Comparison of ENCODE assay signal across 25 cellular contexts in the genomic region with DNA sequence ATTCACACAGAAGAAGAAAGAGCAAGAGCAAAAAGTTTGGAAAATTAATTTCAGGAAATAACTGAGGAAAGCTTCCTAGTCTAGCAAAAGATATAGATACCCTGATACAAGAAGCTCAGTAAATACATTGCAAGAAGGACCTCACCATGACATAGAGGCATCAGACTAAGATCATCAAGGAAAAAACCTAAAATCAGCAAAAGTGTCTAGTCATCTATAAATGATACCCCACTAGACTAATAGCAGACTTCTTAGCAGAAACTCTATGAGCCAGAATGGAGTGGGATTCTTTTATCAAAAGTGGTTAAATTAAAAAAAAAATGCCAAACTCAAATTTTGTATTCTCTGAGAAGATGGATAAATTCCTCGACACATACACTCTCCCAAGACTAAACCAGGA. TPM values are rescaled to one million over a fixed set of nuclear protein-coding genes. Genes with fewer than 3 reads are reported as not detected.
A peak's percentile ranks its signal among the peaks of the same experiment; 100 is the strongest.
DNase-seq lines count a peak whose midpoint lies in the region; ATAC-seq, FAIRE-seq and TF ChIP-seq lines count a peak whose summit lies in the region.
"Had no signal": no experiment of that assay in that cellular context is flagged by ENCODE, and none has a peak within 500 bp of the region (broad histone marks: within the 10 kb centered on the region; RNA-seq: fewer than 3 reads in every experiment).

No MANE protein-coding gene starts in this region.

- FAIRE-seq in HepG2 (lab: Jason Lieb, UNC) (no peak), astrocyte (lab: Jason Lieb, UNC) (peak; percentile 39)
- FAIRE-seq: GM12878, GM12892, GM18507 had no signal

- no peaks in the 10 kb centered on the region for H3K9me3 ChIP-seq in HepG2 (ENCODE audit: low read length)
- H3K9me3 ChIP-seq in right lobe of liver, result no peaks in the 10 kb centered on the region
- no peaks in the 10 kb centered on the region for H3K9me3 ChIP-seq in astrocyte (ENCODE audit: insufficient read depth, low read depth, low read length)
- H3K9me3 ChIP-seq: BE2C had no signal

- WGBS in HepG2 (ENCODE audit: low lambda C conversion rate), result 0% methylated on average over 1 of the region's 1 CpG
- 63% methylated on average over 1 of the region's 1 CpG for WGBS in right lobe of liver (ENCODE audit: insufficient coverage, low coverage, low lambda C conversion rate, missing lambda C conversion rate)

- H3K27me3 Mint-ChIP-seq in astrocyte (ENCODE audit: low read depth, unreplicated experiment), result peaks cover 2% of the 10 kb centered on the region
- H3K27me3 Mint-ChIP-seq: CD4-positive, alpha-beta memory T cell; CD4-positive, CD25-positive, alpha-beta regulatory T cell had no signal

- H4K20me1 ChIP-seq in HepG2 (ENCODE audit: insufficient read depth, low read length) (no peaks in the 10 kb centered on the region), astrocyte (ENCODE audit: insufficient read depth, low read length) (no peaks in the 10 kb centered on the region)
- H4K20me1 ChIP-seq: BLaER1 had no signal

- DNase-seq in HepG2 (ENCODE audit: low spot score) (no peak), right lobe of liver (no peak), astrocyte (ENCODE audit: low read depth) (no peak), NCI-H2081 treated with DMSO at 0.1 percent for 48 hours (lab: John Stamatoyannopoulos, UW) (no peak), kidney glomerular epithelial cell (lab: John Stamatoyannopoulos, UW) (no peak)
- DNase-seq: ACHN; BE2C; C1 segment of cervical spinal cord; CD4-positive, alpha-beta memory T cell; CD4-positive, CD25-positive, alpha-beta regulatory T cell; CD8-positive, alpha-beta memory T cell; COR-L47; DMS 273 treated with DMSO at 0.1 percent for 48 hours; DMS153; DMS53; DMS79; DND-41; EL; GDM1 had no signal

- no peaks in the 10 kb centered on the region for H3K9me3 Mint-ChIP-seq in astrocyte (ENCODE audit: unreplicated experiment)

- intact Hi-C loops in HepG2 (cut with micrococcal nuclease; ENCODE audit: unreplicated experiment), result no loop called here
- intact Hi-C loops in right lobe of liver (cut with DNase I), result no loop called here

- H3K4me3 ChIP-seq in HepG2 (replicated peaks in 1 of 3; ENCODE audit: insufficient read depth in 1 of 3, low read depth in 2 of 3, low read length in 3 of 3) (no peak overlapping the region), right lobe of liver (no peak overlapping the region), astrocyte (ENCODE audit: insufficient read depth, low read depth, low read length) (no peak overlapping the region)
- H3K4me3 ChIP-seq: BLaER1, GM12878 had no signal

- CTCF ChIA-PET in HepG2 (lab: Yijun Ruan, JAX; ENCODE audit: low intra/inter-chr PET ratio, low total read pairs), result no interaction called here

- TF ChIP-seq POLR2A in HepG2 (IDR thresholded peaks at IDR 0.05; ENCODE audit: insufficient read depth in 1 of 2, low read depth in 2 of 2, low read length in 2 of 2), result no peak
- TF ChIP-seq POLR2A in right lobe of liver (IDR thresholded peaks at IDR 0.05), result no peak

- no peak for TF ChIP-seq EP300 in HepG2 (IDR thresholded peaks at IDR 0.05; ENCODE audit: low read depth in 2 of 2, low read length in 2 of 2)
- no peak for TF ChIP-seq EP300 in HepG2 (CRISPR knock-in tag; IDR thresholded peaks at IDR 0.05; ENCODE audit: borderline replicate concordance)

- H3K27me3 ChIP-seq in HepG2 (ENCODE audit: control insufficient read depth in 1 of 2, insufficient read depth in 2 of 2, low read length in 2 of 2) (no peaks in the 10 kb centered on the region), right lobe of liver (no peaks in the 10 kb centered on the region), astrocyte (ENCODE audit: insufficient read depth, low read length) (no peaks in the 10 kb centered on the region)
- H3K27me3 ChIP-seq: BE2C had no signal

- no peak overlapping the region for H2AFZ ChIP-seq in HepG2 (ENCODE audit: low read length)
- no peak overlapping the region for H2AFZ ChIP-seq in astrocyte (ENCODE audit: low read depth, low read length)

- H3K9ac ChIP-seq in HepG2 (ENCODE audit: insufficient read depth, low read depth, low read length) (no peak overlapping the region), astrocyte (ENCODE audit: low read length) (no peak overlapping the region)
- H3K9ac ChIP-seq: BLaER1 had no signal

- BruUV-seq in HepG2 (replicated peaks; lab: Mats Ljungman, UMichigan), result no TSS peak

- H3K27ac ChIP-seq in HepG2 (ENCODE audit: extremely low read length, insufficient read depth, low read length) (no peak overlapping the region), right lobe of liver (no peak overlapping the region), astrocyte (ENCODE audit: low read depth, low read length) (no peak overlapping the region)
- H3K27ac ChIP-seq: 22Rv1, BLaER1 had no signal

- H3K79me2 ChIP-seq in HepG2 (ENCODE audit: insufficient read depth, low read length) (no peaks in the 10 kb centered on the region), astrocyte (ENCODE audit: insufficient read depth, low read length) (no peaks in the 10 kb centered on the region)

- no peak for TF ChIP-seq RAD21 in HepG2 (CRISPR knock-in tag; IDR thresholded peaks at IDR 0.05)

- H3K4me2 ChIP-seq in HepG2 (ENCODE audit: low read depth, low read length), result no peak overlapping the region
- no peak overlapping the region for H3K4me2 ChIP-seq in astrocyte (ENCODE audit: low read length)
- H3K4me2 ChIP-seq: BLaER1 had no signal

- ATAC-seq in HepG2, result no peak
- no peak for ATAC-seq in right lobe of liver
- ATAC-seq: GM12878 had no signal

- no peaks in the 10 kb centered on the region for H3K36me3 Mint-ChIP-seq in astrocyte (ENCODE audit: low read depth, unreplicated experiment)
- H3K36me3 Mint-ChIP-seq: CD14-positive monocyte; CD4-positive, alpha-beta memory T cell; CD4-positive, CD25-positive, alpha-beta regulatory T cell had no signal

- H3K4me1 ChIP-seq in HepG2 (ENCODE audit: insufficient read depth, low read length), result no peaks in the 10 kb centered on the region
- H3K4me1 ChIP-seq in right lobe of liver, result no peaks in the 10 kb centered on the region
- no peaks in the 10 kb centered on the region for H3K4me1 ChIP-seq in astrocyte (ENCODE audit: insufficient read depth, low read length)
- H3K4me1 ChIP-seq: BE2C, BLaER1 had no signal

- no peak for TF ChIP-seq CTCF in HepG2 (CRISPR knock-in tag; IDR thresholded peaks at IDR 0.05)
- no peak for TF ChIP-seq CTCF in right lobe of liver (IDR thresholded peaks at IDR 0.05)
- no peak for TF ChIP-seq CTCF in astrocyte (IDR thresholded peaks at IDR 0.05; ENCODE audit: insufficient read depth, low read depth, low read length)

- H3K36me3 ChIP-seq in HepG2 (replicated peaks in 1 of 2; ENCODE audit: control insufficient read depth in 1 of 2, insufficient read depth in 2 of 2, low read length in 2 of 2), result no peaks in the 10 kb centered on the region
- H3K36me3 ChIP-seq in right lobe of liver, result no peaks in the 10 kb centered on the region
- no peaks in the 10 kb centered on the region for H3K36me3 ChIP-seq in astrocyte (ENCODE audit: insufficient read depth, low read length)
- H3K36me3 ChIP-seq: BE2C, BLaER1 had no signal

- H3K4me3 Mint-ChIP-seq in astrocyte (ENCODE audit: unreplicated experiment), result no peak overlapping the region
- H3K4me3 Mint-ChIP-seq: CD14-positive monocyte; CD4-positive, alpha-beta memory T cell; CD4-positive, CD25-positive, alpha-beta regulatory T cell; CD8-positive, alpha-beta memory T cell had no signal

- POLR2A ChIA-PET in HepG2 (lab: Yijun Ruan, JAX), result no interaction called here

- no peaks in the 10 kb centered on the region for H3K4me1 Mint-ChIP-seq in astrocyte (ENCODE audit: low read depth, unreplicated experiment)
- H3K4me1 Mint-ChIP-seq: CD14-positive monocyte; CD4-positive, alpha-beta memory T cell; CD4-positive, CD25-positive, alpha-beta regulatory T cell; CD8-positive, alpha-beta memory T cell had no signal

- in situ Hi-C loops in HepG2 (cut with HindIII; ENCODE audit: extremely low pct_ligation_motif_present, low pct_unique_long_range_greater_than_20kb), result no loop called here

- H3K27ac Mint-ChIP-seq in astrocyte (ENCODE audit: unreplicated experiment), result no peak overlapping the region
- H3K27ac Mint-ChIP-seq: CD14-positive monocyte; CD4-positive, alpha-beta memory T cell; CD4-positive, CD25-positive, alpha-beta regulatory T cell; CD8-positive, alpha-beta memory T cell had no signal

TF ChIP-seq in HepG2, 621 proteins besides CTCF, POLR2A, EP300 and RAD21:
- TF ChIP-seq ZNF121 (CRISPR knock-in tag; IDR thresholded peaks at IDR 0.05), result no peak
- TF ChIP-seq MAFF (IDR thresholded peaks at IDR 0.05; ENCODE audit: low read depth, low read length), result peak; percentile 13; the same call in 1 of the 2 replicates
- peak in 1 of 2 experiments; percentile 56; a peak in 2 of 4 replicates for TF ChIP-seq MAFK (conservative IDR thresholded peaks at IDR 0.05 in 1 of 2, IDR thresholded peaks at IDR 0.05 in 1 of 2; ENCODE audit: low read length in 2 of 2)

RNA-seq across cellular contexts. Expression of gene APOOL, which starts 10.5 kb away (rescaled TPM):
- total RNA-seq in HepG2 (2016; rRNA removed; fragmentation: Illumina TruSeq; extraction: Trizol) (13.9 and 28.0 TPM in 2 replicates), right lobe of liver (10 to 100 TPM; 14.3 to 25.3 (median 20.0) TPM), astrocyte (15.9 and 18.2 TPM in 2 replicates)
- total RNA-seq in HepG2 (2016; cell fraction: cytosol; rRNA removed; fragmentation: Illumina TruSeq; extraction: Trizol; ENCODE audit: low read depth), result 6.0 and 6.2 TPM in 2 replicates
- 14.5 and 27.0 TPM in 2 replicates for total RNA-seq in HepG2 (2016; cell fraction: insoluble cytoplasmic fraction; rRNA removed; fragmentation: Illumina TruSeq; extraction: Trizol)
- 4.4 and 5.0 TPM in 2 replicates for total RNA-seq in HepG2 (2016; cell fraction: membrane; rRNA removed; fragmentation: Illumina TruSeq; extraction: Trizol)
- total RNA-seq in HepG2 (2016; cell fraction: nucleus; rRNA removed; fragmentation: Illumina TruSeq; extraction: Trizol), result 9.6 and 12.3 TPM in 2 replicates
- polyA plus RNA-seq in HepG2 (2011; rRNA removed), result 5.3 and 7.3 TPM in 2 replicates
- 2.6 and 4.3 TPM in 2 replicates for polyA plus RNA-seq in HepG2 (2011; cell fraction: cytosol; rRNA removed)
- polyA plus RNA-seq in HepG2 (2011; cell fraction: nucleus; rRNA removed), result 2.9 and 3.3 TPM in 2 replicates
- 7.8 and 9.6 TPM in 2 replicates for polyA plus RNA-seq in HepG2 (2012)
- 1.9 and 2.5 TPM in 2 replicates for polyA plus RNA-seq in HepG2 (2016; cell fraction: cytosol; fragmentation: Illumina TruSeq; extraction: Trizol; ENCODE audit: low read depth)
- polyA plus RNA-seq in HepG2 (2016; cell fraction: insoluble cytoplasmic fraction; fragmentation: Illumina TruSeq; extraction: Trizol; ENCODE audit: low read depth), result 18.7 and 22.2 TPM in 2 replicates
- polyA plus RNA-seq in HepG2 (2016; cell fraction: membrane; fragmentation: Illumina TruSeq; extraction: Trizol; ENCODE audit: low read depth), result 2.0 and 2.8 TPM in 2 replicates
- 9.0 and 11.5 TPM in 2 replicates for polyA plus RNA-seq in HepG2 (2016; cell fraction: nucleus; fragmentation: Illumina TruSeq; extraction: Trizol; ENCODE audit: insufficient read depth, low read depth)
- 2.7 and 10.9 TPM in 2 replicates for polyA minus RNA-seq in HepG2 (2011; rRNA and poly(A)+ RNA removed; ENCODE audit: low replicate concordance)
- polyA minus RNA-seq in HepG2 (2011; cell fraction: cytosol; rRNA and poly(A)+ RNA removed), result 5.8 and 8.5 TPM in 2 replicates
- 8.4 and 10.7 TPM in 2 replicates for polyA minus RNA-seq in HepG2 (2011; cell fraction: nucleus; rRNA and poly(A)+ RNA removed)
